In the genomic region with DNA sequence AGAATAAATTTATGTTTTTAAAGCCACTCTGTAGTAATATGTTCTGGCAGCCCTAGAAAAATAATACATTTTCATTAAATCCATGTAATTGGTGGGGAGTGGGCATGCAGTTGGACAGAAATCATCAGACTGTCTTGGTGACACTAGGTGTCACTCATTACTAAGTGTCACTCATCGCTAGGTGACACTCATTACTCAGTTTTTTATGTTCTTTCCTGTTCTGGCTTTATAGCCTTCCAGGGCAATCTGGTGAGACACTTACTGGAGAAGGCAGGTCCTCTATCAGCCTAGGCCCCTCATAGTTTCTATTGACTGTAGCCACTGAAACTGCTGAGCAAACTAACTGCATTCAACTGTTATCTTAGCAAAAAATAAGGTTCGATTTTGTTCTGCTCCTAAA, we compare ENCODE assay signal across 14 cellular contexts.
"Had no signal": no experiment of that assay in that cellular context is flagged by ENCODE, and none has a peak within 500 bp of the region (broad histone marks: within the 10 kb centered on the region; RNA-seq: fewer than 3 reads in every experiment).

No MANE protein-coding gene starts in this region.

- DNase-seq: activated CD4-positive, alpha-beta T cell treated with anti-CD3 and anti-CD28 coated beads, Interleukin-2, amount 10 ng/mL, durations not matched to agents 7 days and 5 days; activated CD4-positive, CD25-positive, alpha-beta regulatory T cell; activated CD8-positive, alpha-beta memory T cell treated with anti-CD3 and anti-CD28 coated beads for 24 hours; activated naive CD8-positive, alpha-beta T cell treated with anti-CD3 and anti-CD28 coated beads for 36 hours; amygdala; effector memory CD8-positive, alpha-beta T cell; foreskin melanocyte; mesendoderm; natural killer cell; stimulated activated CD4-positive, alpha-beta T cell treated with anti-CD3 and anti-CD28 coated beads, Interleukin-1b, Interleukin-23, amount 100 ng/mL, for 48 hours; stimulated activated naive CD8-positive, alpha-beta T cell treated with anti-CD3 and anti-CD28 coated beads, Interleukin-15, amount 100 ng/mL, for 72 hours; testis; upper lobe of left lung had no signal

- H3K9me3 ChIP-seq: testis, upper lobe of left lung had no signal

- H3K27me3 ChIP-seq: testis, upper lobe of left lung had no signal

- H3K36me3 ChIP-seq: upper lobe of left lung had no signal

- H3K27ac ChIP-seq: epithelial cell of prostate, testis, upper lobe of left lung had no signal

- H3K4me3 ChIP-seq: testis, upper lobe of left lung had no signal

- ATAC-seq: effector memory CD8-positive, alpha-beta T cell; natural killer cell; stimulated activated naive CD8-positive, alpha-beta T cell treated with anti-CD3 and anti-CD28 coated beads, Interleukin-15, amount 100 ng/mL, for 72 hours had no signal

- H3K4me1 ChIP-seq: testis, upper lobe of left lung had no signal
